ENCODE assay signal across 20 cellular contexts in the genomic region with DNA sequence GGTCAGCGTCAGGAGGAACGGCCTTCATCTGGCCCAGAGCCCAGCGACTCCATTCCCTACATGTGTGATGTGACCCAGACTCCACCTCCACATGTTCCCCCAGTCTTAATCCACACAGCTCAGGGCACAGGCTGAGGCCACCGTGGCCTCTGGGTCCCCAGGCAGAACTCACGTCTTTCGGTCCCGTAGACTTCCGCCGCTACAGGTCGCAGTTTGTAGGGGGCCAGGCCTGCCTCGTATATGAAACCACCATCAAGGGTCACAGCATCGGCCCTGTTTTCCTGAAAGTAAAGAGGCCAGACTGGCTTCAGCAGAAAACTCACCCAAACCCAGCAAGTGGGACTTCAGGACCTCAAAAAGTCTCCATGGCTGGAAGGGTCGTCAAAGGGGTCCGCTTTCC. TPM values are rescaled to one million over a fixed set of nuclear protein-coding genes. Genes with fewer than 3 reads are reported as not detected.
"Had no signal": no experiment of that assay in that cellular context is flagged by ENCODE, and none has a peak within 500 bp of the region (broad histone marks: within the 10 kb centered on the region; RNA-seq: fewer than 3 reads in every experiment).

No MANE protein-coding gene starts in this region.

- H3K4me3 ChIP-seq: esophagus muscularis mucosa, gastrocnemius medialis, heart right ventricle, left lung, lower lobe of right lung, neural progenitor cell, psoas muscle had no signal

- DNase-seq: effector CD4-positive, alpha-beta T cell; gastrocnemius medialis; heart right ventricle; hypothalamus; left lung; lower lobe of right lung; midbrain; psoas muscle; small intestine; stimulated activated CD4-positive, alpha-beta T cell treated with anti-CD3 and anti-CD28 coated beads, Interleukin-12 subunit alpha, Interleukin-12 subunit beta, amount 100 ng/mL, for 4 hours; stimulated activated CD4-positive, alpha-beta T cell treated with anti-CD3 and anti-CD28 coated beads, Interleukin-2, amount 100 ng/mL, for 48 hours; stimulated activated naive CD4-positive, alpha-beta T cell treated with Interleukin-2 at 50 U/mL for 16 hours; trophoblast cell had no signal

- H3K36me3 Mint-ChIP-seq: memory B cell; natural killer cell treated with Interleukin-12 subunit alpha and Interleukin-12 subunit beta and Interleukin-15 and Interleukin-18, amount 100 ng/mL, for 72 hours; neural progenitor cell had no signal

- H3K27ac ChIP-seq: esophagus muscularis mucosa, gastrocnemius medialis, heart right ventricle, lower lobe of right lung, neural progenitor cell, psoas muscle had no signal

- H3K36me3 ChIP-seq: gastrocnemius medialis, lower lobe of right lung, neural progenitor cell had no signal

- H3K27ac Mint-ChIP-seq: dendritic cell treated with granulocyte-macrophage colony-stimulating factor and Interleukin-4, amounts not matched to agents 40 ng/mL and 50 ng/mL, for 4 days; memory B cell; natural killer cell treated with Interleukin-12 subunit alpha and Interleukin-12 subunit beta and Interleukin-15 and Interleukin-18, amount 100 ng/mL, for 72 hours; neural progenitor cell had no signal

- H3K9me3 Mint-ChIP-seq: natural killer cell treated with Interleukin-12 subunit alpha and Interleukin-12 subunit beta and Interleukin-15 and Interleukin-18, amount 100 ng/mL, for 72 hours had no signal

- H3K4me1 ChIP-seq: esophagus muscularis mucosa, gastrocnemius medialis, heart right ventricle, lower lobe of right lung, neural progenitor cell, psoas muscle had no signal

- H3K4me3 Mint-ChIP-seq: dendritic cell treated with granulocyte-macrophage colony-stimulating factor and Interleukin-4, amounts not matched to agents 40 ng/mL and 50 ng/mL, for 4 days; memory B cell; natural killer cell treated with Interleukin-12 subunit alpha and Interleukin-12 subunit beta and Interleukin-15 and Interleukin-18, amount 100 ng/mL, for 72 hours; neural progenitor cell had no signal

- H3K9me3 ChIP-seq: esophagus muscularis mucosa, gastrocnemius medialis, heart right ventricle, left lung, lower lobe of right lung, psoas muscle had no signal

- H3K4me2 ChIP-seq: neural progenitor cell had no signal

- H3K9ac ChIP-seq: neural progenitor cell had no signal

- H2AFZ ChIP-seq: neural progenitor cell had no signal

- H3K27me3 ChIP-seq: esophagus muscularis mucosa, gastrocnemius medialis, left lung, neural progenitor cell had no signal

RNA-seq across cellular contexts. Expression of a gene that starts 41.7 kb away (rescaled TPM):
- total RNA-seq: esophagus muscularis mucosa; gastrocnemius medialis; heart right ventricle; left lung; lower lobe of right lung; natural killer cell treated with Interleukin-12 subunit alpha and Interleukin-12 subunit beta and Interleukin-15 and Interleukin-18, amount 100 ng/mL, for 72 hours; omental fat pad; psoas muscle; urinary bladder had no signal
- polyA plus RNA-seq: heart right ventricle, small intestine, urinary bladder had no signal
